12 cellular contexts compared by ENCODE assay signal in the genomic region with DNA sequence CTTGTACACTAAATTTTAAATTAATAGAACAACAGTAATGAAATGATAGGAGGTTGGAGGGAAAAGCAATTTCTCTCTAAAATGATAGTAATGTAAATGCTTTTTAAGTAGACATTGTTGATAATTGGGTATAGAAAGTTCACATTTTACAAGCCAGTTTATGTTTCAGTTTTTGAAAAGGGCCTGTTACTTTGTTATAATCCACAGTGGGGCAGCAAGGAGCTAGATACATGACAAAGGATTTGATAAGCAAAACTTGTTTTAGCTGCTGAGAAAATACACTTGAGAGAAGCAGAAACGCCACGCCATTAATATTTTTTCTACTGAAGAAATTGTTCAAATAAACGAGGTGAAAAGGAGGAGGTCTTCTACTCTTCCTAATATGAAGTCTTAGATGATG. TPM values are rescaled to one million over a fixed set of nuclear protein-coding genes. Genes with fewer than 3 reads are reported as not detected.
DNase-seq lines count a peak whose midpoint lies in the region; ATAC-seq and TF ChIP-seq lines count a peak whose summit lies in the region.
"Had no signal": no experiment of that assay in that cellular context is flagged by ENCODE, and none has a peak within 500 bp of the region (broad histone marks: within the 10 kb centered on the region; RNA-seq: fewer than 3 reads in every experiment).

No MANE protein-coding gene starts in this region.

- no peak overlapping the region for H3K4me3 Mint-ChIP-seq in immature natural killer cell
- H3K4me3 Mint-ChIP-seq in activated T-cell treated with anti-CD3 and anti-CD28 coated beads, Interleukin-2, amount 50 U/mL, for 4 hours, result no peak overlapping the region
- H3K4me3 Mint-ChIP-seq: CD4-positive, CD25-positive, alpha-beta regulatory T cell had no signal

- H3K27me3 Mint-ChIP-seq in immature natural killer cell (ENCODE audit: low read depth in 3 of 3), result peaks cover 0 to 1% (median 0%) of the 10 kb centered on the region in 3 donors
- H3K27me3 Mint-ChIP-seq in activated T-cell treated with anti-CD3 and anti-CD28 coated beads, Interleukin-2, amount 50 U/mL, for 4 hours (ENCODE audit: low read depth), result no peaks in the 10 kb centered on the region
- H3K27me3 Mint-ChIP-seq: CD4-positive, CD25-positive, alpha-beta regulatory T cell had no signal

- H3K27me3 ChIP-seq in OCI-LY1 (ENCODE audit: insufficient read depth, low read length), result no peaks in the 10 kb centered on the region
- H3K27me3 ChIP-seq: gastroesophageal sphincter, vagina had no signal

- no peaks in the 10 kb centered on the region for H3K9me3 Mint-ChIP-seq in immature natural killer cell
- no peaks in the 10 kb centered on the region for H3K9me3 Mint-ChIP-seq in activated T-cell treated with anti-CD3 and anti-CD28 coated beads, Interleukin-2, amount 50 U/mL, for 4 hours
- H3K9me3 Mint-ChIP-seq: CD4-positive, CD25-positive, alpha-beta regulatory T cell had no signal

- peaks cover 78% of the 10 kb centered on the region for H3K36me3 ChIP-seq in OCI-LY1 (ENCODE audit: insufficient read depth, low read length)

- no peak overlapping the region for H3K4me3 ChIP-seq in OCI-LY1 (ENCODE audit: low read depth, low read length, poor library complexity, severe bottlenecking)
- H3K4me3 ChIP-seq: gastroesophageal sphincter, vagina had no signal

- peaks cover 28 to 41% (median 35%) of the 10 kb centered on the region in 3 donors for H3K36me3 Mint-ChIP-seq in immature natural killer cell
- H3K36me3 Mint-ChIP-seq in activated T-cell treated with anti-CD3 and anti-CD28 coated beads, Interleukin-2, amount 50 U/mL, for 4 hours (ENCODE audit: insufficient read depth), result peaks cover 40% of the 10 kb centered on the region

- peak; percentile 32; the same call in 1 of the 2 replicates for TF ChIP-seq CTCF in OCI-LY1 (IDR thresholded peaks at IDR 0.05; ENCODE audit: low read length)

- H3K79me2 ChIP-seq in OCI-LY1 (ENCODE audit: insufficient read depth, low read length), result 0 out of 2 replicates have a peak, but pooled peaks cover 6% of the 10 kb centered on the region

- H3K27ac ChIP-seq in OCI-LY1 (ENCODE audit: low read depth, low read length, poor library complexity, severe bottlenecking), result no peak overlapping the region
- H3K27ac ChIP-seq: gastroesophageal sphincter, vagina had no signal

- H3K27ac Mint-ChIP-seq in immature natural killer cell, result no peak overlapping the region

- no peaks in the 10 kb centered on the region for H3F3A ChIP-seq in OCI-LY1 (ENCODE audit: insufficient read depth, low read length)

- H3K9ac ChIP-seq in OCI-LY1 (ENCODE audit: low read length), result no peak overlapping the region

- H3K9me2 ChIP-seq in OCI-LY1 (ENCODE audit: low read depth, low read length), result no peaks in the 10 kb centered on the region

- H2AFZ ChIP-seq in OCI-LY1 (ENCODE audit: low read length), result no peak overlapping the region

- ATAC-seq in activated T-cell treated with anti-CD3 and anti-CD28 coated beads, Interleukin-2, amount 50 U/mL, for 4 hours, result no peak
- ATAC-seq: gastroesophageal sphincter had no signal

- no peak for TF ChIP-seq POLR2A in erythroblast (IDR thresholded peaks at IDR 0.05; ENCODE audit: low read length)

- H3K4me1 ChIP-seq in OCI-LY1 (ENCODE audit: insufficient read depth, low read length, severe bottlenecking), result peaks cover 26% of the 10 kb centered on the region
- H3K4me1 ChIP-seq: gastroesophageal sphincter, vagina had no signal

- H4K20me1 ChIP-seq in OCI-LY1 (ENCODE audit: insufficient read depth, low read length), result no peaks in the 10 kb centered on the region

- no peaks in the 10 kb centered on the region for H3K9me3 ChIP-seq in OCI-LY1 (ENCODE audit: low read length)
- H3K9me3 ChIP-seq: gastroesophageal sphincter, vagina had no signal

- DNase-seq in NCI-H510A treated with DMSO at 0.1 percent for 48 hours (lab: John Stamatoyannopoulos, UW) (peak; percentile 9), NCI-H510A (lab: John Stamatoyannopoulos, UW) (no peak), erythroblast (lab: John Stamatoyannopoulos, UW) (peak; percentile 18 to 24), renal cortical epithelial cell (ENCODE audit: low read depth) (peak; percentile 41), immature natural killer cell (no peak), cerebellar nuclear complex (lab: John Stamatoyannopoulos, UW) (no peak)
- DNase-seq in activated T-cell treated with anti-CD3 and anti-CD28 coated beads, Interleukin-2, amount 50 U/mL, for 4 hours, result no peak
- DNase-seq: NCI-H2029 had no signal

- peaks cover 6 to 31% of the 10 kb centered on the region in 2 donors for H3K4me1 Mint-ChIP-seq in immature natural killer cell
- peaks cover 18% of the 10 kb centered on the region for H3K4me1 Mint-ChIP-seq in activated T-cell treated with anti-CD3 and anti-CD28 coated beads, Interleukin-2, amount 50 U/mL, for 4 hours (ENCODE audit: low read depth)

- no peak overlapping the region for H3K4me2 ChIP-seq in OCI-LY1 (ENCODE audit: low read length)

RNA-seq across cellular contexts. Expression of a gene that starts 30.2 kb away (rescaled TPM):
- total RNA-seq in renal cortical epithelial cell, result 26.7 and 80.5 TPM in 2 replicates
- 10 to 100 TPM; 13.1 to 27.4 (median 15.3) TPM for polyA plus RNA-seq in immature natural killer cell
- total RNA-seq in activated T-cell treated with anti-CD3 and anti-CD28 coated beads, Interleukin-2, amount 50 U/mL, for 4 hours, result 10 to 100 TPM; 53.5 to 57.3 (median 57.0) TPM

Comparison
In these comparisons a context has a peak if more than half of its experiments do, and no peak if none do; other contexts are left out.
1. DNase-seq: peak in NCI-H510A treated with DMSO at 0.1 percent for 48 hours (single experiment), erythroblast (2 of 2) and renal cortical epithelial cell (single experiment); none in NCI-H510A (single experiment), immature natural killer cell (0 of 3), cerebellar nuclear complex (0 of 2) and activated T-cell treated with anti-CD3 and anti-CD28 coated beads, Interleukin-2, amount 50 U/mL, for 4 hours (single experiment).